1 cellular context compared by ENCODE assay signal in genomic region chr2:21002814-21003192, GRCh38.
TF ChIP-seq lines count a peak whose summit lies in the region.

No MANE protein-coding gene starts in this region.

TF ChIP-seq in HepG2, 621 proteins besides CTCF, POLR2A, EP300 and RAD21 (continued from another document and continues in another):
- TF ChIP-seq STAT6 (CRISPR knock-in tag; IDR thresholded peaks at IDR 0.05; ENCODE audit: borderline replicate concordance) (no peak), ZFAT (CRISPR knock-in tag; conservative IDR thresholded peaks at IDR 0.05) (no peak), ZNF652 (CRISPR knock-in tag; IDR thresholded peaks at IDR 0.05; ENCODE audit: borderline replicate concordance, low read depth) (no peak), MTF1 (CRISPR knock-in tag; IDR thresholded peaks at IDR 0.05) (no peak), ZKSCAN1 (IDR thresholded peaks at IDR 0.05; ENCODE audit: low read length) (no peak), ZNF142 (CRISPR knock-in tag; IDR thresholded peaks at IDR 0.05) (no peak), CBX5 (CRISPR knock-in tag; IDR thresholded peaks at IDR 0.05; ENCODE audit: borderline replicate concordance) (no peak), ZHX2 (IDR thresholded peaks at IDR 0.05; ENCODE audit: low read depth) (no peak), ZHX2 (CRISPR knock-in tag; IDR thresholded peaks at IDR 0.05; ENCODE audit: borderline replicate concordance) (no peak; the same call in 1 of the 2 replicates), FLYWCH1 (CRISPR knock-in tag; IDR thresholded peaks at IDR 0.05) (0 out of 2 replicates have a peak, but pooled peaks have one; percentile 32), ZFP36L1 (CRISPR knock-in tag; IDR thresholded peaks at IDR 0.05) (no peak), ZNF549 (CRISPR knock-in tag; IDR thresholded peaks at IDR 0.05) (no peak), DR1 (CRISPR knock-in tag; IDR thresholded peaks at IDR 0.05) (no peak), TIGD3 (CRISPR knock-in tag; IDR thresholded peaks at IDR 0.05; ENCODE audit: borderline replicate concordance) (no peak), ZNF367 (CRISPR knock-in tag; IDR thresholded peaks at IDR 0.05; ENCODE audit: borderline replicate concordance) (0 out of 2 replicates have a peak, but pooled peaks have one; percentile 27), ZC3H13 (CRISPR knock-in tag; IDR thresholded peaks at IDR 0.05) (peak; percentile 66; the same call in 1 of the 2 replicates), MTERF4 (CRISPR knock-in tag; IDR thresholded peaks at IDR 0.05) (no peak), GATAD1 (CRISPR knock-in tag; IDR thresholded peaks at IDR 0.05) (no peak), LRRFIP1 (CRISPR knock-in tag; conservative IDR thresholded peaks at IDR 0.05) (no peak), YEATS2 (CRISPR knock-in tag; IDR thresholded peaks at IDR 0.05; ENCODE audit: borderline replicate concordance) (no peak), ZNF576 (CRISPR knock-in tag; IDR thresholded peaks at IDR 0.05) (no peak), ZFP91 (CRISPR knock-in tag; IDR thresholded peaks at IDR 0.05; ENCODE audit: borderline replicate concordance) (no peak), CAMTA2 (CRISPR knock-in tag; IDR thresholded peaks at IDR 0.05; ENCODE audit: borderline replicate concordance) (no peak), KLF15 (CRISPR knock-in tag; IDR thresholded peaks at IDR 0.05; ENCODE audit: borderline replicate concordance) (no peak), PPARG (CRISPR knock-in tag; conservative IDR thresholded peaks at IDR 0.05) (no peak), HOXA5 (CRISPR knock-in tag; IDR thresholded peaks at IDR 0.05) (no peak), TCF7L2 (IDR thresholded peaks at IDR 0.05; ENCODE audit: low read depth, low read length) (no peak), CHD4 (IDR thresholded peaks at IDR 0.05; ENCODE audit: borderline replicate concordance, low read length) (no peak), ZBTB39 (CRISPR knock-in tag; IDR thresholded peaks at IDR 0.05) (no peak)
